ENCODE assay signal across 7 cellular contexts in genomic region chr12:31804707-31805106, GRCh38.
DNase-seq lines count a peak whose midpoint lies in the region; ATAC-seq and TF ChIP-seq lines count a peak whose summit lies in the region.
"Not testable (repeated sequence)": the region's sequence is repeated elsewhere in the genome, so short reads cannot be mapped to it uniquely, and the experiment has no call there.

No MANE protein-coding gene starts in this region.

- not testable (repeated sequence) for TF ChIP-seq POLR2A in Peyer's patch (IDR thresholded peaks at IDR 0.05)

- H3K36me3 ChIP-seq in CD8-positive, alpha-beta memory T cell (ENCODE audit: insufficient read depth, low read length); Peyer's patch; trophoblast cell (ENCODE audit: control insufficient read depth in 1 of 2, insufficient read depth in 2 of 2, low read length in 2 of 2): not testable (repeated sequence)

- peak overlapping the region; percentile 14 for H4K91ac ChIP-seq in trophoblast cell (ENCODE audit: low read depth, low read length)

- H3K27ac Mint-ChIP-seq in CD8-positive, alpha-beta memory T cell, result peak overlapping the region; percentile 32 to 97 (median 92)
- not testable (repeated sequence) for H3K27ac Mint-ChIP-seq in activated CD4-positive, alpha-beta T cell treated with anti-CD3 and anti-CD28 coated beads, Interleukin-2, amount 10 ng/mL, durations not matched to agents 7 days and 5 days
- H3K27ac Mint-ChIP-seq in activated naive CD8-positive, alpha-beta T cell treated with anti-CD3 and anti-CD28 coated beads, Interleukin-2, amount 50 U/mL, for 24 hours, result peak overlapping the region; percentile 75
- peak overlapping the region; percentile 90 for H3K27ac Mint-ChIP-seq in memory B cell

- not testable (repeated sequence) for H3K27me3 ChIP-seq in CD8-positive, alpha-beta memory T cell (ENCODE audit: insufficient read depth, low read length, poor library complexity, severe bottlenecking); Peyer's patch; trophoblast cell (ENCODE audit: insufficient read depth, low read length)

- H3K79me2 ChIP-seq in trophoblast cell (ENCODE audit: control insufficient read depth, insufficient read depth, low read length, poor library complexity), result not testable (repeated sequence)

- peaks cover 0 to 12% (median 4%) of the 10 kb centered on the region in 5 donors for H3K9me3 Mint-ChIP-seq in CD8-positive, alpha-beta memory T cell
- peaks cover 12% of the 10 kb centered on the region for H3K9me3 Mint-ChIP-seq in activated CD4-positive, alpha-beta T cell treated with anti-CD3 and anti-CD28 coated beads, Interleukin-2, amount 10 ng/mL, durations not matched to agents 7 days and 5 days
- not testable (repeated sequence) for H3K9me3 Mint-ChIP-seq in activated T-cell treated with anti-CD3 and anti-CD28 coated beads, Interleukin-2, amount 50 U/mL, for 4 hours; activated naive CD8-positive, alpha-beta T cell treated with anti-CD3 and anti-CD28 coated beads, Interleukin-2, amount 50 U/mL, for 24 hours; memory B cell

- H2BK5ac ChIP-seq in trophoblast cell (ENCODE audit: low read depth, low read length, poor library complexity), result not testable (repeated sequence)

- H4K12ac ChIP-seq in trophoblast cell (ENCODE audit: low read depth, low read length), result not testable (repeated sequence)

- H3K4me1 ChIP-seq in CD8-positive, alpha-beta memory T cell (ENCODE audit: insufficient read depth, low read length), result peaks cover 23% of the 10 kb centered on the region
- H3K4me1 ChIP-seq in Peyer's patch; trophoblast cell (ENCODE audit: control insufficient read depth in 1 of 2, insufficient read depth in 2 of 2, low read length in 2 of 2): not testable (repeated sequence)

- WGBS in trophoblast cell (ENCODE audit: extremely low coverage, insufficient coverage, insufficient read length), result no CpG with 5 or more reads among the region's 15 CpGs

- H3K27ac ChIP-seq in CD8-positive, alpha-beta memory T cell (ENCODE audit: low read depth, low read length), result peak overlapping the region; percentile 25
- H3K27ac ChIP-seq in Peyer's patch, result peak overlapping the region in 3 of 4 donors; percentile 3 to 43 (median 22)
- not testable (repeated sequence) for H3K27ac ChIP-seq in trophoblast cell (ENCODE audit: low read depth, low read length)

- not testable (repeated sequence) for H2BK120ac ChIP-seq in trophoblast cell (ENCODE audit: insufficient read depth, low read length, poor library complexity)

- not testable (repeated sequence) for TF ChIP-seq CTCF in Peyer's patch (IDR thresholded peaks at IDR 0.05)

- DNase-seq in CD8-positive, alpha-beta memory T cell, result peak in 1 of 5 donors; percentile 34
- not testable (repeated sequence) for DNase-seq in Peyer's patch; activated CD4-positive, alpha-beta T cell treated with anti-CD3 and anti-CD28 coated beads, Interleukin-2, amount 10 ng/mL, durations not matched to agents 7 days and 5 days; activated T-cell treated with anti-CD3 and anti-CD28 coated beads, Interleukin-2, amount 50 U/mL, for 4 hours; activated naive CD8-positive, alpha-beta T cell treated with anti-CD3 and anti-CD28 coated beads, Interleukin-2, amount 50 U/mL, for 24 hours; memory B cell (ENCODE audit: low spot score in 2 of 2); trophoblast cell

- not testable (repeated sequence) for H3K9me3 ChIP-seq in CD8-positive, alpha-beta memory T cell (ENCODE audit: low read length); Peyer's patch; trophoblast cell (ENCODE audit: insufficient read depth, low read depth, low read length)

- H3K14ac ChIP-seq in trophoblast cell (ENCODE audit: low read length), result not testable (repeated sequence)

- peaks cover 2 to 20% (median 4%) of the 10 kb centered on the region in 3 donors for H3K36me3 Mint-ChIP-seq in CD8-positive, alpha-beta memory T cell
- not testable (repeated sequence) for H3K36me3 Mint-ChIP-seq in activated CD4-positive, alpha-beta T cell treated with anti-CD3 and anti-CD28 coated beads, Interleukin-2, amount 10 ng/mL, durations not matched to agents 7 days and 5 days (ENCODE audit: low read depth); activated T-cell treated with anti-CD3 and anti-CD28 coated beads, Interleukin-2, amount 50 U/mL, for 4 hours (ENCODE audit: insufficient read depth)
- peaks cover 12% of the 10 kb centered on the region for H3K36me3 Mint-ChIP-seq in activated naive CD8-positive, alpha-beta T cell treated with anti-CD3 and anti-CD28 coated beads, Interleukin-2, amount 50 U/mL, for 24 hours (ENCODE audit: low read depth)
- peaks cover 21% of the 10 kb centered on the region for H3K36me3 Mint-ChIP-seq in memory B cell

- H3K4ac ChIP-seq in trophoblast cell (ENCODE audit: low read depth, low read length), result not testable (repeated sequence)

- CTCF ChIA-PET in CD8-positive, alpha-beta memory T cell (lab: Charles Lee), result interaction anchor here (0.7 to 1.8 kb wide), 3 partner anchors 91 to 154 kb away, joined by 3 to 5 read pairs (median 4); partner anchors contain the start of gene RESF1
- CTCF ChIA-PET in activated CD4-positive, alpha-beta T cell treated with anti-CD3 and anti-CD28 coated beads, Interleukin-2, amount 10 ng/mL, durations not matched to agents 7 days and 5 days (lab: Charles Lee), result interaction anchor here (0.6 to 1.0 kb wide), 4 partner anchors 14 to 39 kb away, joined by 3 to 5 read pairs (median 3); no protein-coding TSS in a partner anchor

- not testable (repeated sequence) for H3K79me1 ChIP-seq in trophoblast cell (ENCODE audit: low read length)

- H2BK12ac ChIP-seq in trophoblast cell (ENCODE audit: low read length), result not testable (repeated sequence)

- H3K23ac ChIP-seq in trophoblast cell (ENCODE audit: low read length), result not testable (repeated sequence)

- H4K8ac ChIP-seq in trophoblast cell (ENCODE audit: low read depth, low read length), result not testable (repeated sequence)

- H2AK5ac ChIP-seq in trophoblast cell (ENCODE audit: low read length), result not testable (repeated sequence)

- not testable (repeated sequence) for ATAC-seq in activated T-cell treated with anti-CD3 and anti-CD28 coated beads, Interleukin-2, amount 50 U/mL, for 4 hours; activated naive CD8-positive, alpha-beta T cell treated with anti-CD3 and anti-CD28 coated beads, Interleukin-2, amount 50 U/mL, for 24 hours; memory B cell (ENCODE audit: low read depth)

- peaks cover 42 to 72% (median 66%) of the 10 kb centered on the region in 3 donors for H3K4me1 Mint-ChIP-seq in CD8-positive, alpha-beta memory T cell
- H3K4me1 Mint-ChIP-seq in activated CD4-positive, alpha-beta T cell treated with anti-CD3 and anti-CD28 coated beads, Interleukin-2, amount 10 ng/mL, durations not matched to agents 7 days and 5 days, result peaks cover 40% of the 10 kb centered on the region
- peaks cover 49% of the 10 kb centered on the region for H3K4me1 Mint-ChIP-seq in activated T-cell treated with anti-CD3 and anti-CD28 coated beads, Interleukin-2, amount 50 U/mL, for 4 hours (ENCODE audit: low read depth)
- H3K4me1 Mint-ChIP-seq in activated naive CD8-positive, alpha-beta T cell treated with anti-CD3 and anti-CD28 coated beads, Interleukin-2, amount 50 U/mL, for 24 hours, result peaks cover 51% of the 10 kb centered on the region
- peaks cover 49% of the 10 kb centered on the region for H3K4me1 Mint-ChIP-seq in memory B cell

- not testable (repeated sequence) for H3K4me2 ChIP-seq in trophoblast cell (ENCODE audit: low read length)

- POLR2A ChIA-PET in CD8-positive, alpha-beta memory T cell (lab: Charles Lee), result interaction anchor here (0.5 to 2.1 kb wide), 7 partner anchors 75 to 155 kb away, joined by 3 to 11 read pairs (median 4); partner anchors contain the start of genes AMN1, ETFBKMT and RESF1
- POLR2A ChIA-PET in activated CD4-positive, alpha-beta T cell treated with anti-CD3 and anti-CD28 coated beads, Interleukin-2, amount 10 ng/mL, durations not matched to agents 7 days and 5 days (lab: Charles Lee), result interaction anchor here (0.6 kb wide), 1 partner anchor 24 kb away, joined by 3 read pairs; no protein-coding TSS in a partner anchor

- peak overlapping the region; percentile 12 for H3K4me3 ChIP-seq in CD8-positive, alpha-beta memory T cell (ENCODE audit: low read length)
- peak overlapping the region in 2 of 4 donors; percentile 7 for H3K4me3 ChIP-seq in Peyer's patch
- not testable (repeated sequence) for H3K4me3 ChIP-seq in trophoblast cell (ENCODE audit: low read depth, low read length)

- H3K4me3 Mint-ChIP-seq in CD8-positive, alpha-beta memory T cell, result peak overlapping the region; percentile 88 to 96 (median 91)
- peak overlapping the region; percentile 14 for H3K4me3 Mint-ChIP-seq in activated CD4-positive, alpha-beta T cell treated with anti-CD3 and anti-CD28 coated beads, Interleukin-2, amount 10 ng/mL, durations not matched to agents 7 days and 5 days
- peak overlapping the region; percentile 70 for H3K4me3 Mint-ChIP-seq in activated T-cell treated with anti-CD3 and anti-CD28 coated beads, Interleukin-2, amount 50 U/mL, for 4 hours
- H3K4me3 Mint-ChIP-seq in activated naive CD8-positive, alpha-beta T cell treated with anti-CD3 and anti-CD28 coated beads, Interleukin-2, amount 50 U/mL, for 24 hours, result peak overlapping the region; percentile 74
- peak overlapping the region; percentile 84 for H3K4me3 Mint-ChIP-seq in memory B cell

- H3K18ac ChIP-seq in trophoblast cell (ENCODE audit: low read length), result not testable (repeated sequence)

- not testable (repeated sequence) for H3K27me3 Mint-ChIP-seq in CD8-positive, alpha-beta memory T cell; activated CD4-positive, alpha-beta T cell treated with anti-CD3 and anti-CD28 coated beads, Interleukin-2, amount 10 ng/mL, durations not matched to agents 7 days and 5 days; activated T-cell treated with anti-CD3 and anti-CD28 coated beads, Interleukin-2, amount 50 U/mL, for 4 hours (ENCODE audit: low read depth); activated naive CD8-positive, alpha-beta T cell treated with anti-CD3 and anti-CD28 coated beads, Interleukin-2, amount 50 U/mL, for 24 hours; memory B cell

- not testable (repeated sequence) for H3K9ac ChIP-seq in trophoblast cell (ENCODE audit: low read length)

- not testable (repeated sequence) for H2AFZ ChIP-seq in trophoblast cell (ENCODE audit: insufficient read depth, low read length, poor library complexity)

Comparison
In these comparisons a context has a peak if more than half of its experiments do, and no peak if none do; other contexts are left out.
1. H3K4me3 Mint-ChIP-seq: peak in every context shown above with its lines; median percentile 91 in CD8-positive, alpha-beta memory T cell; 84 in memory B cell; 74 in activated naive CD8-positive, alpha-beta T cell treated with anti-CD3 and anti-CD28 coated beads, Interleukin-2, amount 50 U/mL, for 24 hours; 70 in activated T-cell treated with anti-CD3 and anti-CD28 coated beads, Interleukin-2, amount 50 U/mL, for 4 hours; 14 in activated CD4-positive, alpha-beta T cell treated with anti-CD3 and anti-CD28 coated beads, Interleukin-2, amount 10 ng/mL, durations not matched to agents 7 days and 5 days.